Comparison of ENCODE assay signal across 11 cellular contexts in genomic region chr1:20411196-20411980, GRCh38.
A peak's percentile ranks its signal among the peaks of the same experiment; 100 is the strongest.
DNase-seq lines count a peak whose midpoint lies in the region; TF ChIP-seq lines count a peak whose summit lies in the region.
"Had no signal": no experiment of that assay in that cellular context is flagged by ENCODE, and none has a peak within 500 bp of the region (broad histone marks: within the 10 kb centered on the region; RNA-seq: fewer than 3 reads in every experiment).

No MANE protein-coding gene starts in this region.

- H3K4me2 ChIP-seq in neural cell (ENCODE audit: low read length), result peak overlapping the region; percentile 54

- H3K4me3 ChIP-seq in coronary artery, result no peak overlapping the region
- peak overlapping the region; percentile 37 for H3K4me3 ChIP-seq in neural cell (ENCODE audit: low read length)
- H3K4me3 ChIP-seq: right atrium auricular region, tibial nerve had no signal

- H3K27me3 ChIP-seq in neural cell (ENCODE audit: insufficient read depth, low read depth, low read length), result no peaks in the 10 kb centered on the region
- H3K27me3 ChIP-seq: right atrium auricular region, tibial nerve had no signal

- DNase-seq in ELR (ENCODE audit: low read depth), result peak; percentile 96
- DNase-seq in M059J (ENCODE audit: low read depth), result peak; percentile 95
- DNase-seq in coronary artery (ENCODE audit: low spot score), result peak; percentile 57
- no peak for DNase-seq in NCI-H2227 (lab: John Stamatoyannopoulos, UW; ENCODE audit: unreplicated experiment)
- DNase-seq in NAMALWA (ENCODE audit: low spot score), result no peak
- DNase-seq in midbrain (lab: John Stamatoyannopoulos, UW), result no peak
- DNase-seq in AML-193 (lab: John Stamatoyannopoulos, UW), result no peak
- DNase-seq: NCI-H2227 treated with DMSO at 0.1 percent for 48 hours had no signal

- peak overlapping the region; percentile 11 for H2AFZ ChIP-seq in neural cell (ENCODE audit: low read depth, low read length)

- H3K9ac ChIP-seq in neural cell (ENCODE audit: low read length), result peak overlapping the region; percentile 18

- H3K9me2 ChIP-seq in neural cell (ENCODE audit: insufficient read depth, low read length), result no peaks in the 10 kb centered on the region

- TF ChIP-seq EP300 in neural cell (conservative IDR thresholded peaks at IDR 0.05; ENCODE audit: poor library complexity, severe bottlenecking), result no peak

- no peak for TF ChIP-seq RAD21 in neural cell (conservative IDR thresholded peaks at IDR 0.05)

- no peak for TF ChIP-seq CTCF in coronary artery (IDR thresholded peaks at IDR 0.05)
- no peak for TF ChIP-seq CTCF in neural cell (IDR thresholded peaks at IDR 0.05; ENCODE audit: poor library complexity, severe bottlenecking)

- H3K9me3 ChIP-seq in neural cell (ENCODE audit: low read length), result no peaks in the 10 kb centered on the region
- H3K9me3 ChIP-seq: right atrium auricular region, tibial nerve had no signal

- no peaks in the 10 kb centered on the region for H3K79me2 ChIP-seq in neural cell (replicated peaks; ENCODE audit: insufficient read depth, low read length)

- no peaks in the 10 kb centered on the region for H3F3A ChIP-seq in neural cell (ENCODE audit: insufficient read depth, low read length, poor library complexity, severe bottlenecking)

- H4K20me1 ChIP-seq in neural cell (ENCODE audit: insufficient read depth), result no peaks in the 10 kb centered on the region

- no peaks in the 10 kb centered on the region for H3K36me3 ChIP-seq in neural cell (ENCODE audit: insufficient read depth, low read length)
- H3K36me3 ChIP-seq: right atrium auricular region, tibial nerve had no signal

- H3K27ac ChIP-seq in coronary artery (no peak overlapping the region), neural cell (ENCODE audit: low read length) (peak overlapping the region; percentile 58)
- H3K27ac ChIP-seq: right atrium auricular region, tibial nerve had no signal

TF ChIP-seq in neural cell, 6 proteins besides CTCF, POLR2A, EP300 and RAD21:
- no peak for TF ChIP-seq EZH2 (IDR thresholded peaks at IDR 0.05; ENCODE audit: borderline replicate concordance, insufficient read depth, low read length, poor library complexity, severe bottlenecking)
- TF ChIP-seq REST (IDR thresholded peaks at IDR 0.05; ENCODE audit: borderline replicate concordance), result no peak
- TF ChIP-seq MXI1 (conservative IDR thresholded peaks at IDR 0.05; ENCODE audit: poor library complexity, severe bottlenecking), result no peak
- TF ChIP-seq POLR2AphosphoS5 (IDR thresholded peaks at IDR 0.05), result no peak
- no peak for TF ChIP-seq TAF1 (IDR thresholded peaks at IDR 0.05; ENCODE audit: low read depth)
- no peak for TF ChIP-seq SMC3 (conservative IDR thresholded peaks at IDR 0.05; ENCODE audit: poor library complexity)

Comparison
In these comparisons a context has a peak if more than half of its experiments do, and no peak if none do; other contexts are left out.
1. DNase-seq: peak in ELR (single experiment), M059J (single experiment) and coronary artery (single experiment); none in NCI-H2227 (single experiment), NAMALWA (single experiment), midbrain (single experiment) and AML-193 (0 of 2).